In the genomic region with DNA sequence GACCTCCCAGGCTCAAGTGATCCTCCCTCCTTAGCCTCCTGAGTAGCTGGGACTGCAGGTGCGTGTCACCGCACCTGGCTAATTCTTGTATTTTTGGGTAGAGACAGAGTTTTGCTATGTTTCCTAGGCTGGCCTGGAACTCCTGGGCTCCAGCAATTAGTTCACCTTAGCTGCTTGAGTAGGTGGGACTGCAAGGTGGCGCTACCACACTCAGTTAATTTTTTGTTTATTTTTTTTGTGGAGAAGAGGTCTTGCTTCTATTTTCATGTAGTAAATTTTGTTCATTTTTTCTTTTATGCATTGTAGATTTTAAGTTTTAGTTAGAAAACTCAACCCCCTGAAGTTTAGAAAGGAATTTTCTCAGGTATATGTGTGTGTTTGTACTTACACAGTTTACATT, we compare ENCODE assay signal across 31 cellular contexts.
"Had no signal": no experiment of that assay in that cellular context is flagged by ENCODE, and none has a peak within 500 bp of the region (broad histone marks: within the 10 kb centered on the region; RNA-seq: fewer than 3 reads in every experiment).

No MANE protein-coding gene starts in this region.

- H3K79me2 ChIP-seq: parathyroid adenoma had no signal

- H3K9me3 Mint-ChIP-seq: activated CD4-positive, alpha-beta memory T cell treated with anti-CD3 and anti-CD28 coated beads for 36 hours; activated CD4-positive, alpha-beta T cell treated with anti-CD3 and anti-CD28 coated beads, Interleukin-2, amount 10 ng/mL, durations not matched to agents 24 days and 14 days; activated naive CD4-positive, alpha-beta T cell treated with anti-CD3 and anti-CD28 coated beads, Interleukin-2, amount 10 ng/mL, durations not matched to agents 7 days and 5 days; activated naive CD8-positive, alpha-beta T cell treated with anti-CD3 and anti-CD28 coated beads, Interleukin-2, amount 10 ng/mL, durations not matched to agents 7 days and 5 days; effector memory CD8-positive, alpha-beta T cell; mesothelial cell of epicardium; naive B cell; neural crest cell; stimulated activated memory B cell treated with anti-CD40 and anti-IgM and Interleukin-4, amounts not matched to agents 10 μg/mL and 1 μg/mL and 100 μg/mL, for 72 hours; T-helper 1 cell treated with Interleukin-12 subunit alpha and Interleukin-12 subunit beta and Interleukin-4 antibody, amounts not matched to agents 30 μg/mL and 1 μg/mL, for 36 hours had no signal

- H3K9me3 ChIP-seq: psoas muscle, sigmoid colon, stomach, thyroid gland, upper lobe of left lung had no signal

- H3K4me1 ChIP-seq: parathyroid adenoma, psoas muscle, sigmoid colon, stomach, thyroid gland, upper lobe of left lung had no signal

- H3K27me3 ChIP-seq: sigmoid colon, stomach, thyroid gland, upper lobe of left lung had no signal

- H2AFZ ChIP-seq: parathyroid adenoma had no signal

- H3K9ac ChIP-seq: parathyroid adenoma had no signal

- H3K4me3 Mint-ChIP-seq: activated CD4-positive, alpha-beta memory T cell treated with anti-CD3 and anti-CD28 coated beads for 36 hours; activated CD4-positive, alpha-beta T cell treated with anti-CD3 and anti-CD28 coated beads, Interleukin-2, amount 10 ng/mL, durations not matched to agents 24 days and 14 days; activated naive CD4-positive, alpha-beta T cell treated with anti-CD3 and anti-CD28 coated beads, Interleukin-2, amount 10 ng/mL, durations not matched to agents 7 days and 5 days; activated naive CD8-positive, alpha-beta T cell treated with anti-CD3 and anti-CD28 coated beads, Interleukin-2, amount 10 ng/mL, durations not matched to agents 7 days and 5 days; effector memory CD8-positive, alpha-beta T cell; mesothelial cell of epicardium; naive B cell; neural crest cell; stimulated activated memory B cell treated with anti-CD40 and anti-IgM and Interleukin-4, amounts not matched to agents 10 μg/mL and 1 μg/mL and 100 μg/mL, for 72 hours; T-helper 1 cell treated with Interleukin-12 subunit alpha and Interleukin-12 subunit beta and Interleukin-4 antibody, amounts not matched to agents 30 μg/mL and 1 μg/mL, for 36 hours had no signal

- DNase-seq: activated CD4-positive, alpha-beta memory T cell treated with anti-CD3 and anti-CD28 coated beads for 36 hours; activated CD4-positive, alpha-beta T cell treated with anti-CD3 and anti-CD28 coated beads, Interleukin-2, amount 10 ng/mL, durations not matched to agents 24 days and 14 days; activated CD8-positive, alpha-beta memory T cell treated with anti-CD3 and anti-CD28 coated beads, Interleukin-2, amount 50 U/mL, for 4 hours; activated gamma-delta T cell; activated naive CD4-positive, alpha-beta T cell treated with anti-CD3 and anti-CD28 coated beads, Interleukin-2, amount 10 ng/mL, durations not matched to agents 7 days and 5 days; activated naive CD8-positive, alpha-beta T cell treated with anti-CD3 and anti-CD28 coated beads, Interleukin-2, amount 10 ng/mL, durations not matched to agents 7 days and 5 days; activated T-cell treated with anti-CD3 and anti-CD28 coated beads, Interleukin-2, amount 50 U/mL, for 1 hour; effector memory CD8-positive, alpha-beta T cell; head of caudate nucleus; hippocampal formation; kidney; naive B cell; occipital lobe; psoas muscle; sigmoid colon; small intestine; stimulated activated CD4-positive, alpha-beta T cell treated with anti-CD3 and anti-CD28 coated beads, Interleukin-1b, Interleukin-23, amount 100 ng/mL, for 48 hours; stimulated activated CD4-positive, alpha-beta T cell treated with anti-CD3 and anti-CD28 coated beads, Interleukin-4, amount 100 ng/mL, for 4 hours; stimulated activated CD8-positive, alpha-beta memory T cell treated with anti-CD3 and anti-CD28 coated beads, Interleukin-4, amount 100 ng/mL, for 48 hours; stomach; T-helper 9 cell; thyroid gland; upper lobe of left lung had no signal

- ATAC-seq: activated CD4-positive, CD25-positive, alpha-beta regulatory T cell treated with anti-CD3 and anti-CD28 coated beads, Interleukin-2, amount 50 U/mL, for 24 hours; effector memory CD8-positive, alpha-beta T cell; psoas muscle; stimulated activated memory B cell treated with anti-CD40 and anti-IgM and Interleukin-4, amounts not matched to agents 10 μg/mL and 1 μg/mL and 100 μg/mL, for 72 hours had no signal

- H3K27me3 Mint-ChIP-seq: activated CD4-positive, alpha-beta memory T cell treated with anti-CD3 and anti-CD28 coated beads for 36 hours; activated CD4-positive, alpha-beta T cell treated with anti-CD3 and anti-CD28 coated beads, Interleukin-2, amount 10 ng/mL, durations not matched to agents 24 days and 14 days; activated naive CD4-positive, alpha-beta T cell treated with anti-CD3 and anti-CD28 coated beads, Interleukin-2, amount 10 ng/mL, durations not matched to agents 7 days and 5 days; activated naive CD8-positive, alpha-beta T cell treated with anti-CD3 and anti-CD28 coated beads, Interleukin-2, amount 10 ng/mL, durations not matched to agents 7 days and 5 days; effector memory CD8-positive, alpha-beta T cell; naive B cell; stimulated activated memory B cell treated with anti-CD40 and anti-IgM and Interleukin-4, amounts not matched to agents 10 μg/mL and 1 μg/mL and 100 μg/mL, for 72 hours had no signal

- H3K4me3 ChIP-seq: coronary artery, psoas muscle, sigmoid colon, stomach, thyroid gland, upper lobe of left lung had no signal

- H3K27ac Mint-ChIP-seq: activated CD4-positive, alpha-beta memory T cell treated with anti-CD3 and anti-CD28 coated beads for 36 hours; activated CD4-positive, alpha-beta T cell treated with anti-CD3 and anti-CD28 coated beads, Interleukin-2, amount 10 ng/mL, durations not matched to agents 24 days and 14 days; activated naive CD4-positive, alpha-beta T cell treated with anti-CD3 and anti-CD28 coated beads, Interleukin-2, amount 10 ng/mL, durations not matched to agents 7 days and 5 days; activated naive CD8-positive, alpha-beta T cell treated with anti-CD3 and anti-CD28 coated beads, Interleukin-2, amount 10 ng/mL, durations not matched to agents 7 days and 5 days; effector memory CD8-positive, alpha-beta T cell; mesothelial cell of epicardium; naive B cell; stimulated activated memory B cell treated with anti-CD40 and anti-IgM and Interleukin-4, amounts not matched to agents 10 μg/mL and 1 μg/mL and 100 μg/mL, for 72 hours; T-helper 1 cell treated with Interleukin-12 subunit alpha and Interleukin-12 subunit beta and Interleukin-4 antibody, amounts not matched to agents 30 μg/mL and 1 μg/mL, for 36 hours had no signal

- H3K4me1 Mint-ChIP-seq: activated CD4-positive, alpha-beta T cell treated with anti-CD3 and anti-CD28 coated beads, Interleukin-2, amount 10 ng/mL, durations not matched to agents 24 days and 14 days; activated naive CD4-positive, alpha-beta T cell treated with anti-CD3 and anti-CD28 coated beads, Interleukin-2, amount 10 ng/mL, durations not matched to agents 7 days and 5 days; activated naive CD8-positive, alpha-beta T cell treated with anti-CD3 and anti-CD28 coated beads, Interleukin-2, amount 10 ng/mL, durations not matched to agents 7 days and 5 days; mesothelial cell of epicardium; naive B cell; neural crest cell; stimulated activated memory B cell treated with anti-CD40 and anti-IgM and Interleukin-4, amounts not matched to agents 10 μg/mL and 1 μg/mL and 100 μg/mL, for 72 hours had no signal

- H3K27ac ChIP-seq: coronary artery, parathyroid adenoma, psoas muscle, sigmoid colon, stomach, thyroid gland, upper lobe of left lung, VCaP had no signal
